ENCODE assay signal across 9 cellular contexts in the genomic region with DNA sequence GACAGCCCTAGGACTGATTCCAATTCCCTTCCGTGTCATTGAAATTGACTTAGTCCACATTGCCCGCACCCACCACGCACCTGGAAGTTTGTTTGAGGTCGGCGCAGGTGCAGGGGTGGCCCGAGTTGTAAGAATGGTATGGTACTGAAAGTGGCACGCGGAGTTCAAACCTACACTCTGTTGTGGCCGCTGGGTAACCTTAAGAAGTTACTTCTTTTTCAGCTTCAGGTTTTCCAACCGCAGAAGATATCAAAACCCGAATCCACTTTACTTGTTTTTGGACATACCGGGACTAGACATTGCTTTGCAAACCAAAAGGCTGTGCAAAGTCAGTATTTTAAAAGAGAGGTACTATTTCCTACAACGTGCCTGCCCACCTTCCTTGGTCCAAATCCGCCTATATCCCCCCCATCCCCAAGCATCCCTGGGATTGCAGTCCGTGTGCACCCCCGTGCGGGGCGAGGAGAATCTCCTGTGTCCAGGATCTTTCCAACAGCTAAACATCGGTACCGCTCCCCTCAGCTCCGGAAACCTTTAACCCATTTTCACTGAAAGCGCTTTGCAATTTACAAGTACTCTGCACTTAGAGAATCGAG. TPM values are rescaled to one million over a fixed set of nuclear protein-coding genes. Genes with fewer than 3 reads are reported as not detected.
A peak's percentile ranks its signal among the peaks of the same experiment; 100 is the strongest.
DNase-seq lines count a peak whose midpoint lies in the region; ATAC-seq and TF ChIP-seq lines count a peak whose summit lies in the region.
"Had no signal": no experiment of that assay in that cellular context is flagged by ENCODE, and none has a peak within 500 bp of the region (broad histone marks: within the 10 kb centered on the region; RNA-seq: fewer than 3 reads in every experiment).

No MANE protein-coding gene starts in this region.

- no peaks in the 10 kb centered on the region for H3K9me3 ChIP-seq in left ventricle myocardium inferior (replicated peaks)
- H3K9me3 ChIP-seq in muscle layer of duodenum (ENCODE audit: control insufficient read depth in 1 of 2, low read length in 2 of 2) = no peaks in the 10 kb centered on the region

- H3K27ac ChIP-seq in left ventricle myocardium inferior (replicated peaks) (peak overlapping the region; percentile 73), coronary artery (peak overlapping the region in 1 of 2 donors; percentile 25), muscle layer of duodenum (ENCODE audit: low read length) (no peak overlapping the region)
- H3K27ac ChIP-seq: RWPE1 had no signal

- H3K4me3 ChIP-seq in left ventricle myocardium inferior (peak overlapping the region; percentile 75), coronary artery (peak overlapping the region; percentile 79), muscle layer of duodenum (ENCODE audit: low read depth in 1 of 2, low read length in 2 of 2) (peak overlapping the region; percentile 44 to 68)

- TF ChIP-seq CTCF in left ventricle myocardium inferior (IDR thresholded peaks at IDR 0.05; ENCODE audit: borderline replicate concordance) = no peak
- no peak for TF ChIP-seq CTCF in coronary artery (IDR thresholded peaks at IDR 0.05)

- ATAC-seq in left ventricle myocardium superior = no peak
- ATAC-seq in HG03342 (IDR thresholded peaks at IDR 0.05; ENCODE audit: unreplicated experiment) = no peak
- no peak for ATAC-seq in HG03571 (IDR thresholded peaks at IDR 0.05; ENCODE audit: unreplicated experiment)

- peaks cover 18% of the 10 kb centered on the region for H3K36me3 ChIP-seq in left ventricle myocardium inferior
- no peaks in the 10 kb centered on the region for H3K36me3 ChIP-seq in muscle layer of duodenum (ENCODE audit: control insufficient read depth in 1 of 2, insufficient read depth in 2 of 2, low read length in 2 of 2)

- intact Hi-C loops in left ventricle myocardium inferior (cut with micrococcal nuclease) (loop anchor here (5.0 to 10.0 kb wide), 3 partner anchors 1167 to 1335 kb away; no protein-coding TSS in a partner anchor), left ventricle myocardium superior (cut with micrococcal nuclease) (loop anchor here (5.0 to 10.0 kb wide), 2 partner anchors 432 to 1165 kb away; no protein-coding TSS in a partner anchor)

- peaks cover 56% of the 10 kb centered on the region for H3K4me1 ChIP-seq in left ventricle myocardium inferior
- peaks cover 0 to 37% of the 10 kb centered on the region in 2 donors for H3K4me1 ChIP-seq in muscle layer of duodenum (ENCODE audit: control insufficient read depth in 1 of 2, insufficient read depth in 2 of 2, low read length in 2 of 2)

- H3K27me3 ChIP-seq in left ventricle myocardium inferior (ENCODE audit: low read depth) = peaks cover 10% of the 10 kb centered on the region
- peaks cover 7% of the 10 kb centered on the region for H3K27me3 ChIP-seq in muscle layer of duodenum (ENCODE audit: low read depth, low read length)

- DNase-seq in left ventricle myocardium inferior = no peak
- DNase-seq in left ventricle myocardium superior = no peak
- DNase-seq in coronary artery (ENCODE audit: low spot score) = no peak
- DNase-seq in NCI-H187 treated with DMSO at 0.1 percent for 48 hours (lab: John Stamatoyannopoulos, UW) = no peak
- no peak for DNase-seq in NOMO-1 (lab: John Stamatoyannopoulos, UW; ENCODE audit: unreplicated experiment in 2 of 2)

RNA-seq across cellular contexts. Expression of gene IGFBP3, which starts 1.0 kb away (rescaled TPM):
- total RNA-seq in left ventricle myocardium inferior (60.8 TPM), left ventricle myocardium superior (46.0 TPM)

RNA-seq across cellular contexts. Expression of gene IGFBP1, which starts 31.8 kb away (rescaled TPM):
- not detected for total RNA-seq in left ventricle myocardium inferior
- not detected for total RNA-seq in left ventricle myocardium superior

RNA-seq across cellular contexts. Expression of gene CCDC201, which starts 47.2 kb away (rescaled TPM):
- total RNA-seq in left ventricle myocardium inferior = not detected
- total RNA-seq in left ventricle myocardium superior = not detected
